In the genomic region with DNA sequence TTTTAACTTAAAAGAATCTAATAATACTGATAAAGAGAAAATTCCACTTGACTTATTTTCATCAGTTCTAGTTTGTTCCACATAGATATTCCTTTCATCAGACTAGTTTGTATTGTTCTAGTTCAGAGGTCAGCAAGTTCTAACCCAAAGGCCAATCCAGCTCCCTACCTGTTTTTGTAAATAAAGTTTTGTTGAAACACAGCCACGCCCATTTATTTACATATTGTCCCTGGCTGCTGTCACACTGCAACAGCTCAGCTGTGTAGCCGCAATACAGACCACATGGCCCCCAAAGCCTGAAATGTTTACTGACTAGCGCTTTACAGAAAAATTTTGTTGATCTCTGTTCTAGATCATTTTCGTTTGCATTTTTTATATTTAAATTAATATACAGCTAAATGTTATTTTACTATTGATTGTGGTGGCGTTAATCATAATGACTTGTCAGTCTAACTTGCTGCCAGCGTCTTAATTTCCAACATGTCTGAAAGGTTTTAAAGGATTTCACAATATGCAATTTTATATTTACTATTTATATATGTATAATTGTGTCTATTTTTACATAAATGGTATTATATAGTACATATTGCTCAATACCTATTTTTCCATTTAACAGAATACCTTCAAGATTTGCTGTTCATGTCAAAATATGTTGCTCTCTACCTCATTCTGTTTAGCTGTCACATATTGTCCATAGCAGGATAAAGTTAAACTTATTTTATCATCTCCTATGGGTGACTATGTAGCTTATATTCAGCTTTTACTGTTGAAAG, we compare ENCODE assay signal across 25 cellular contexts.
"Had no signal": no experiment of that assay in that cellular context is flagged by ENCODE, and none has a peak within 500 bp of the region (broad histone marks: within the 10 kb centered on the region; RNA-seq: fewer than 3 reads in every experiment).

No MANE protein-coding gene starts in this region.

- H3K27me3 ChIP-seq: pancreas, stomach, thyroid gland, tibial nerve, upper lobe of left lung had no signal

- H3K4me3 ChIP-seq: pancreas, psoas muscle, skin epidermis, stomach, thoracic aorta, thyroid gland, tibial nerve, upper lobe of left lung had no signal

- H3K4me1 ChIP-seq: thyroid gland, tibial nerve, upper lobe of left lung had no signal

- FAIRE-seq: pancreas, urothelium cell line had no signal

- H3K9me3 ChIP-seq: neutrophil, psoas muscle, stomach, thoracic aorta, thyroid gland, tibial nerve, upper lobe of left lung had no signal

- H3K36me3 ChIP-seq: neutrophil, pancreas, stomach, thoracic aorta, thyroid gland, tibial nerve, upper lobe of left lung had no signal

- DNase-seq: naive B cell; naive thymus-derived CD8-positive, alpha-beta T cell; nephron progenitor cell; nucleus accumbens; pancreas; posterior cingulate gyrus; psoas muscle; right cardiac atrium; stimulated activated CD4-positive, alpha-beta T cell treated with anti-CD3 and anti-CD28 coated beads, Interleukin-15, amount 100 ng/mL, for 24 hours; stimulated activated CD4-positive, alpha-beta T cell treated with anti-CD3 and anti-CD28 coated beads, Interleukin-2, amount 100 ng/mL, for 24 hours; stimulated activated CD4-positive, alpha-beta T cell treated with anti-CD3 and anti-CD28 coated beads, Interleukin-2, amount 100 ng/mL, for 48 hours; stimulated activated CD4-positive, alpha-beta T cell treated with anti-CD3 and anti-CD28 coated beads, Interleukin-4, amount 100 ng/mL, for 24 hours; stimulated activated naive B cell treated with anti-CD40 and anti-IgM and Interleukin-4, amounts not matched to agents 10 μg/mL and 1 μg/mL and 100 μg/mL, for 72 hours; stimulated activated naive CD4-positive, alpha-beta T cell treated with Interleukin-2 at 50 U/mL for 16 hours; stomach; thyroid gland; upper lobe of left lung had no signal

- H3K27ac ChIP-seq: neutrophil, pancreas, psoas muscle, skin epidermis, stomach, thoracic aorta, thyroid gland, tibial nerve, upper lobe of left lung had no signal

- ATAC-seq: naive thymus-derived CD8-positive, alpha-beta T cell; natural killer cell treated with Interleukin-12 subunit alpha and Interleukin-12 subunit beta and Interleukin-15 and Interleukin-18, amount 100 ng/mL, for 72 hours; pancreas; psoas muscle; right cardiac atrium; sciatic nerve; stimulated activated effector memory CD8-positive, alpha-beta T cell treated with anti-CD3 and anti-CD28 coated beads, Interleukin-12 subunit alpha, Interleukin-12 subunit beta, amount 100 ng/mL, for 72 hours; stimulated activated naive B cell treated with anti-CD40 and anti-IgM and Interleukin-4, amounts not matched to agents 10 μg/mL and 1 μg/mL and 100 μg/mL, for 72 hours had no signal
